In the genomic region with DNA sequence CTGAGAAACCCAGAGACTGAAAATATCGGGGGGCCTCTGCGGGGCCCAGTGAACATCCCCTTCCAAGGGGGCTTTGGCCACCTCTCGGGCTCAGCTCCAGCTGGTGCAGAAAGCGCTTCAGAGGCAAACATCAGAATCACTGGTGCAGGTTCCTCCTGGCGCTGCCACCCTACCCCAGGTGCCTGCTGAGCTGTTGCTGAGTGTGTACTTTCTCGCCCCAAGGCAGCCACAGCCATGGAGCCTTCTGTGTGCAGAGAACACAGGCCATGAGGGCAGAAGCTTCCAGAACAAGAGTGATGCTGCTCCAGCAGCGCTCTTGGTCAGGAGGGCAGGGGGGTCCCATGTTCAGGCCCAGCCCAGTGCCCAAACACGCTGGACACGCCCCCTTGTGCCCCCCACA, we compare ENCODE assay signal across 20 cellular contexts. TPM values are rescaled to one million over a fixed set of nuclear protein-coding genes. Genes with fewer than 3 reads are reported as not detected.
A peak's percentile ranks its signal among the peaks of the same experiment; 100 is the strongest.
DNase-seq lines count a peak whose midpoint lies in the region; TF ChIP-seq lines count a peak whose summit lies in the region.
"Had no signal": no experiment of that assay in that cellular context is flagged by ENCODE, and none has a peak within 500 bp of the region (broad histone marks: within the 10 kb centered on the region; RNA-seq: fewer than 3 reads in every experiment).

No MANE protein-coding gene starts in this region.

- no peak for TF ChIP-seq CTCF in osteoblast (IDR thresholded peaks at IDR 0.05; ENCODE audit: extremely low read depth, low read depth, low read length)

- H3K27me3 ChIP-seq in H7 (ENCODE audit: control insufficient read depth, insufficient read depth, low read length) (peaks cover 11% of the 10 kb centered on the region), osteoblast (ENCODE audit: insufficient read depth, low read length) (no peaks in the 10 kb centered on the region)

- H3K4me1 ChIP-seq in osteoblast (ENCODE audit: insufficient read depth, low read length), result no peaks in the 10 kb centered on the region

- DNase-seq in DMS53 (lab: John Stamatoyannopoulos, UW) (peak; percentile 30), DMS53 treated with DMSO at 0.1 percent for 48 hours (lab: John Stamatoyannopoulos, UW; ENCODE audit: unreplicated experiment) (no peak), H7 (peak; percentile 51), RPMI8226 (peak; percentile 25), osteoblast (ENCODE audit: insufficient read length, low spot score, missing footprints) (peak; percentile 75), NCI-H2029 (lab: John Stamatoyannopoulos, UW) (no peak), iPS-NIHi11 (ENCODE audit: low spot score) (no peak)
- no peak for DNase-seq in stimulated activated CD4-positive, alpha-beta T cell treated with anti-CD3 and anti-CD28 coated beads, Interleukin-1b, Interleukin-23, amount 100 ng/mL, for 48 hours
- DNase-seq: DMS79, GM23248, MV-4-11, NCI-H1694, NCI-H2081 treated with DMSO at 0.1 percent for 48 hours, NCI-H524 treated with DMSO at 0.1 percent for 48 hours, T-helper 1 cell had no signal

- H3K36me3 ChIP-seq in H7 (replicated peaks; ENCODE audit: control insufficient read depth, insufficient read depth, low read length) (no peaks in the 10 kb centered on the region), osteoblast (ENCODE audit: insufficient read depth, low read length) (peaks cover under 1% of the 10 kb centered on the region)

- H2AFZ ChIP-seq in osteoblast (ENCODE audit: low read length), result no peak overlapping the region
- H2AFZ ChIP-seq: GM23248 had no signal

- H3K4me2 ChIP-seq in osteoblast (ENCODE audit: insufficient read depth, low read length), result no peak overlapping the region

- H4K20me1 ChIP-seq in osteoblast (ENCODE audit: insufficient read depth, low read length), result peaks cover 11% of the 10 kb centered on the region

- H3K4me3 ChIP-seq in H7 (ENCODE audit: insufficient read depth, low read depth, low read length) (no peak overlapping the region), osteoblast (ENCODE audit: insufficient read depth, low read length) (no peak overlapping the region)
- H3K4me3 ChIP-seq: GM23248, HAP-1 had no signal

- H3K27ac ChIP-seq in osteoblast (ENCODE audit: low read depth, low read length), result no peak overlapping the region
- H3K27ac ChIP-seq: C4-2B, GM23248, HL-60 had no signal

- H3K9me3 ChIP-seq in osteoblast (ENCODE audit: low read depth, low read length), result no peaks in the 10 kb centered on the region
- H3K9me3 ChIP-seq: HAP-1 had no signal

- no peaks in the 10 kb centered on the region for H3K79me2 ChIP-seq in osteoblast (ENCODE audit: insufficient read depth, low read length)

RNA-seq across cellular contexts. Expression of a gene that starts 6.3 kb away (rescaled TPM):
- 1.8 and 2.1 TPM in 2 replicates for total RNA-seq in H7 (2014; rRNA removed; shearing (Covaris generic))
- total RNA-seq in osteoblast, result under 0.01 TPM in 1 of 2 replicates, not detected in the other
- total RNA-seq: A172, GM23248 had no signal

RNA-seq across cellular contexts. Expression of a gene that starts 16.4 kb away (rescaled TPM):
- not detected in 2 replicates for total RNA-seq in H7 (2014; rRNA removed; shearing (Covaris generic))
- not detected in 2 replicates for total RNA-seq in osteoblast
- total RNA-seq: A172, GM23248, HT1080 had no signal

RNA-seq across cellular contexts. Expression of a gene that starts 18.6 kb away (rescaled TPM):
- not detected in 2 replicates for total RNA-seq in H7 (2014; rRNA removed; shearing (Covaris generic))
- not detected in 2 replicates for total RNA-seq in osteoblast
- total RNA-seq: A172, GM23248, HT1080 had no signal

RNA-seq across cellular contexts. Expression of a gene that starts 27.6 kb away (rescaled TPM):
- total RNA-seq in H7 (2014; rRNA removed; shearing (Covaris generic)), result 13.6 and 14.6 TPM in 2 replicates
- 11.5 and 21.4 TPM in 2 replicates for total RNA-seq in osteoblast
- total RNA-seq: HT1080 had no signal

RNA-seq across cellular contexts. Expression of a gene that starts 51.7 kb away (rescaled TPM):
- 69.0 and 74.6 TPM in 2 replicates for total RNA-seq in H7 (2014; rRNA removed; shearing (Covaris generic))
- total RNA-seq in osteoblast, result 38.0 and 44.2 TPM in 2 replicates

Comparison
In these comparisons a context has a peak if more than half of its experiments do, and no peak if none do; other contexts are left out.
1. DNase-seq: peak in DMS53 (single experiment), H7 (single experiment), RPMI8226 (single experiment) and osteoblast (single experiment); none in DMS53 treated with DMSO at 0.1 percent for 48 hours (single experiment), stimulated activated CD4-positive, alpha-beta T cell treated with anti-CD3 and anti-CD28 coated beads, Interleukin-1b, Interleukin-23, amount 100 ng/mL, for 48 hours (single experiment), NCI-H2029 (single experiment) and iPS-NIHi11 (single experiment).